ENCODE assay signal across 23 cellular contexts in genomic region chr2:100764430-100764829, GRCh38.
"Had no signal": no experiment of that assay in that cellular context is flagged by ENCODE, and none has a peak within 500 bp of the region (broad histone marks: within the 10 kb centered on the region; RNA-seq: fewer than 3 reads in every experiment).

No MANE protein-coding gene starts in this region.

- H3K9me3 ChIP-seq: colonic mucosa, esophagus squamous epithelium, gastrocnemius medialis, heart right ventricle, left lung, lower lobe of right lung, mucosa of descending colon had no signal

- H3K36me3 ChIP-seq: colonic mucosa, esophagus squamous epithelium, gastrocnemius medialis, heart right ventricle, left lung, lower lobe of right lung had no signal

- H3K4me1 ChIP-seq: colonic mucosa, gastrocnemius medialis, left lung, lower lobe of right lung had no signal

- H3K27me3 ChIP-seq: colonic mucosa, esophagus squamous epithelium, gastrocnemius medialis, heart right ventricle, left lung had no signal

- FAIRE-seq: islet of Langerhans, keratinocyte had no signal

- H3K27ac ChIP-seq: colonic mucosa, epithelial cell of prostate, esophagus squamous epithelium, gastrocnemius medialis, heart right ventricle, left lung, lower lobe of right lung had no signal

- DNase-seq: colonic mucosa; cortex of kidney; effector memory CD4-positive, alpha-beta T cell; erythroblast; esophagus squamous epithelium; foreskin fibroblast; foreskin melanocyte; gastrocnemius medialis; glutamatergic neuron; head of caudate nucleus; heart right ventricle; hippocampal formation; left cardiac atrium; left lung; left ventricle myocardium superior; lower lobe of right lung; mesenchymal stem cell; mucosa of descending colon; naive B cell had no signal

- H3K4me3 ChIP-seq: colonic mucosa, esophagus squamous epithelium, gastrocnemius medialis, heart right ventricle, left lung, lower lobe of right lung, mucosa of descending colon had no signal

- ATAC-seq: esophagus mucosa, gastrocnemius medialis, heart right ventricle, left cardiac atrium, left lung, left ventricle myocardium superior, lower lobe of right lung, mucosa of descending colon had no signal
